ENCODE assay signal across 13 cellular contexts in genomic region chr3:179716811-179717210, GRCh38.
DNase-seq lines count a peak whose midpoint lies in the region; ATAC-seq, FAIRE-seq and TF ChIP-seq lines count a peak whose summit lies in the region.
"Had no signal": no experiment of that assay in that cellular context is flagged by ENCODE, and none has a peak within 500 bp of the region (broad histone marks: within the 10 kb centered on the region; RNA-seq: fewer than 3 reads in every experiment).

No MANE protein-coding gene starts in this region.

- no peak for FAIRE-seq in HTR-8/SVneo (lab: Jason Lieb, UNC)

- no peaks in the 10 kb centered on the region for H3K9me3 Mint-ChIP-seq in Caco-2 (ENCODE audit: unreplicated experiment)
- H3K9me3 Mint-ChIP-seq: CD4-positive, alpha-beta T cell; stimulated activated naive CD8-positive, alpha-beta T cell treated with anti-CD3 and anti-CD28 coated beads, Interleukin-15, Interleukin-2, amounts not matched to agents 100 ng/mL and 50 ng/mL, for 24 hours had no signal

- peak; percentile 44 for DNase-seq in AG04450 (ENCODE audit: low read depth, low spot score)
- DNase-seq in SK-MEL-5 (ENCODE audit: low read depth, low spot score), result peak; percentile 94
- peak; percentile 85 for DNase-seq in iris pigment epithelial cell (ENCODE audit: low read depth)
- no peak for DNase-seq in Caco-2
- no peak for DNase-seq in H4 (ENCODE audit: low spot score)
- no peak for DNase-seq in effector memory CD4-positive, alpha-beta T cell
- no peak for DNase-seq in HTR-8/SVneo (ENCODE audit: insufficient read length, low spot score)
- DNase-seq: CD4-positive, alpha-beta T cell; cerebellar nuclear complex; NCI-H146 had no signal

- peak overlapping the region; percentile 43 for H3K27ac ChIP-seq in AG04450 (ENCODE audit: low read depth, low read length)
- no peak overlapping the region for H3K27ac ChIP-seq in effector memory CD4-positive, alpha-beta T cell (ENCODE audit: insufficient read depth, low read length, poor library complexity, severe bottlenecking)
- H3K27ac ChIP-seq: HL-60 had no signal

- in situ Hi-C loops in SK-MEL-5 (cut with HindIII; ENCODE audit: low pct_unique_long_range_greater_than_20kb, low sequenced_read_pairs), result no loop called here

- intact Hi-C loops in Caco-2 (cut with micrococcal nuclease; ENCODE audit: unreplicated experiment), result no loop called here

- H3K4me3 ChIP-seq in AG04450 (ENCODE audit: low read depth, low read length) (no peak overlapping the region), Caco-2 (ENCODE audit: low read depth, low read length) (no peak overlapping the region)
- no peak overlapping the region for H3K4me3 ChIP-seq in effector memory CD4-positive, alpha-beta T cell (ENCODE audit: insufficient read depth, low read depth, low read length, poor library complexity, severe bottlenecking)

- H3K27me3 ChIP-seq in AG04450 (ENCODE audit: control insufficient read depth, insufficient read depth, low read length) (no peaks in the 10 kb centered on the region), Caco-2 (replicated peaks; ENCODE audit: control insufficient read depth, insufficient read depth, low read length) (no peaks in the 10 kb centered on the region)
- H3K27me3 ChIP-seq in effector memory CD4-positive, alpha-beta T cell (replicated peaks; ENCODE audit: control insufficient read depth, insufficient read depth, low read length, poor library complexity, severe bottlenecking), result no peaks in the 10 kb centered on the region

- H3K9me3 ChIP-seq in AG04450 (ENCODE audit: control insufficient read depth, insufficient read depth, low read length) (no peaks in the 10 kb centered on the region), Caco-2 (no peaks in the 10 kb centered on the region)
- H3K9me3 ChIP-seq in effector memory CD4-positive, alpha-beta T cell (ENCODE audit: control insufficient read depth, low read length), result no peaks in the 10 kb centered on the region

- TF ChIP-seq CTCF in AG04450 (IDR thresholded peaks at IDR 0.05; ENCODE audit: low read depth, low read length), result no peak
- no peak for TF ChIP-seq CTCF in Caco-2 (IDR thresholded peaks at IDR 0.05; ENCODE audit: insufficient read depth in 1 of 2, low read depth in 1 of 2, low read length in 1 of 2, severe bottlenecking in 1 of 2, unreplicated experiment in 1 of 2)

- peak; percentile 49 for ATAC-seq in GM21447 (IDR thresholded peaks at IDR 0.05; ENCODE audit: unreplicated experiment)

- POLR2A ChIA-PET in AG04450 (lab: Yijun Ruan, JAX), result no interaction called here
- POLR2A ChIA-PET in Caco-2 (lab: Charles Lee), result no interaction called here

- no peaks in the 10 kb centered on the region for H3K4me1 ChIP-seq in Caco-2
- no peaks in the 10 kb centered on the region for H3K4me1 ChIP-seq in effector memory CD4-positive, alpha-beta T cell (ENCODE audit: control insufficient read depth, insufficient read depth, low read length, poor library complexity, severe bottlenecking)

- no peaks in the 10 kb centered on the region for H3K4me1 Mint-ChIP-seq in Caco-2 (ENCODE audit: low read depth, unreplicated experiment)

- no peaks in the 10 kb centered on the region for H3K27me3 Mint-ChIP-seq in Caco-2 (ENCODE audit: insufficient read depth, unreplicated experiment)
- H3K27me3 Mint-ChIP-seq: CD4-positive, alpha-beta T cell; stimulated activated naive CD8-positive, alpha-beta T cell treated with anti-CD3 and anti-CD28 coated beads, Interleukin-15, Interleukin-2, amounts not matched to agents 100 ng/mL and 50 ng/mL, for 24 hours had no signal

- no peak overlapping the region for H3K4me3 Mint-ChIP-seq in Caco-2 (ENCODE audit: unreplicated experiment)
- H3K4me3 Mint-ChIP-seq: CD4-positive, alpha-beta T cell; stimulated activated naive CD8-positive, alpha-beta T cell treated with anti-CD3 and anti-CD28 coated beads, Interleukin-15, Interleukin-2, amounts not matched to agents 100 ng/mL and 50 ng/mL, for 24 hours had no signal

- H3K36me3 ChIP-seq in Caco-2 (ENCODE audit: control insufficient read depth, insufficient read depth, low read length), result no peaks in the 10 kb centered on the region
- no peaks in the 10 kb centered on the region for H3K36me3 ChIP-seq in effector memory CD4-positive, alpha-beta T cell (ENCODE audit: control insufficient read depth, insufficient read depth, low read length)

- BruUV-seq in Caco-2 (replicated peaks; lab: Mats Ljungman, UMichigan), result no TSS peak

- H3K36me3 Mint-ChIP-seq in Caco-2 (ENCODE audit: insufficient read depth, unreplicated experiment), result peaks cover 6% of the 10 kb centered on the region

- CTCF ChIA-PET in AG04450 (lab: Charles Lee) (interaction anchor here (0.6 kb wide), 1 partner anchor 1290 kb away, joined by 3 read pairs; no protein-coding TSS in a partner anchor), Caco-2 (lab: Charles Lee) (no interaction called here)

- H3K27ac Mint-ChIP-seq in Caco-2 (ENCODE audit: unreplicated experiment), result no peak overlapping the region
- H3K27ac Mint-ChIP-seq: CD4-positive, alpha-beta T cell; stimulated activated naive CD8-positive, alpha-beta T cell treated with anti-CD3 and anti-CD28 coated beads, Interleukin-15, Interleukin-2, amounts not matched to agents 100 ng/mL and 50 ng/mL, for 24 hours had no signal

Comparison
In these comparisons a context has a peak if more than half of its experiments do, and no peak if none do; other contexts are left out.
1. DNase-seq: peak in AG04450 (single experiment), SK-MEL-5 (single experiment) and iris pigment epithelial cell (single experiment); none in Caco-2 (0 of 2), H4 (single experiment), effector memory CD4-positive, alpha-beta T cell (0 of 3) and HTR-8/SVneo (single experiment).